10 cellular contexts compared by ENCODE assay signal in genomic region chr3:129577925-129578742, GRCh38. TPM values are rescaled to one million over a fixed set of nuclear protein-coding genes. Genes with fewer than 3 reads are reported as not detected.
A peak's percentile ranks its signal among the peaks of the same experiment; 100 is the strongest.
DNase-seq lines count a peak whose midpoint lies in the region; ATAC-seq and TF ChIP-seq lines count a peak whose summit lies in the region.
"Had no signal": no experiment of that assay in that cellular context is flagged by ENCODE, and none has a peak within 500 bp of the region (broad histone marks: within the 10 kb centered on the region; RNA-seq: fewer than 3 reads in every experiment).

No MANE protein-coding gene starts in this region.

- no peaks in the 10 kb centered on the region for H4K20me1 ChIP-seq in GM23338 (replicated peaks; ENCODE audit: insufficient read depth)

- no peaks in the 10 kb centered on the region; the same call in 2 of the 3 replicates for H3K9me3 Mint-ChIP-seq in GM23338

- H3K9me3 ChIP-seq in mucosa of descending colon, result no peaks in the 10 kb centered on the region

- H3K27ac ChIP-seq in GM23338 (ENCODE audit: low read depth), result no peak overlapping the region

- no peak overlapping the region for H3K4me2 ChIP-seq in GM23338

- intact Hi-C loops in mucosa of descending colon (cut with DNase I, micrococcal nuclease), result no loop called here

- no peak overlapping the region for H3K4me3 ChIP-seq in GM12864 (ENCODE audit: low read depth, low read length)
- H3K4me3 ChIP-seq in mucosa of descending colon, result no peak overlapping the region
- H3K4me3 ChIP-seq in GM23338, result no peak overlapping the region

- no peaks in the 10 kb centered on the region for H3K79me2 ChIP-seq in GM23338 (replicated peaks; ENCODE audit: insufficient read depth)

- H3K27me3 ChIP-seq in GM23338 (ENCODE audit: insufficient read depth), result no peaks in the 10 kb centered on the region

- no peak overlapping the region for H3K4me3 Mint-ChIP-seq in GM23338

- H3K36me3 Mint-ChIP-seq in GM23338 (ENCODE audit: low read depth), result no peaks in the 10 kb centered on the region; the same call in 2 of the 3 replicates

- H3K4me1 Mint-ChIP-seq in GM23338, result peaks cover 10% of the 10 kb centered on the region

- H3K27me3 Mint-ChIP-seq in GM23338 (ENCODE audit: insufficient read depth, low read depth, poor library complexity), result peaks cover 5% of the 10 kb centered on the region

- peak; percentile 54 for ATAC-seq in HG02623 (IDR thresholded peaks at IDR 0.05; ENCODE audit: unreplicated experiment)
- ATAC-seq in mucosa of descending colon, result peak; percentile 59
- ATAC-seq in GM23338, result no peak

- H3F3A ChIP-seq in GM23338 (replicated peaks; ENCODE audit: low read depth), result no peaks in the 10 kb centered on the region

- DNase-seq in GM12864 (ENCODE audit: low read depth) (peak; percentile 19), SKM-1 (lab: John Stamatoyannopoulos, UW; ENCODE audit: unreplicated experiment) (peak; percentile 22), mucosa of descending colon (peak in 1 of 3 donors; percentile 81), amniotic stem cell (lab: John Stamatoyannopoulos, UW) (no peak), GM23338 (ENCODE audit: low spot score) (no peak), NCI-H1436 (lab: John Stamatoyannopoulos, UW) (no peak)
- DNase-seq in stimulated activated CD8-positive, alpha-beta memory T cell treated with anti-CD3 and anti-CD28 coated beads, Interleukin-4, amount 100 ng/mL, for 48 hours, result no peak

- no peaks in the 10 kb centered on the region for H3K9me2 ChIP-seq in GM23338 (ENCODE audit: insufficient read depth)

- H3K4me1 ChIP-seq in mucosa of descending colon (ENCODE audit: low read depth) (peaks cover 10% of the 10 kb centered on the region), GM23338 (ENCODE audit: insufficient read depth) (no peaks in the 10 kb centered on the region)

- TF ChIP-seq CTCF in GM12864 (IDR thresholded peaks at IDR 0.05; ENCODE audit: low read depth, low read length, missing control alignments) (no peak), mucosa of descending colon (IDR thresholded peaks at IDR 0.05) (no peak), GM23338 (conservative IDR thresholded peaks at IDR 0.05; ENCODE audit: low read depth in 2 of 2) (no peak)

- no peak overlapping the region for H3K27ac Mint-ChIP-seq in GM23338

- no peak overlapping the region for H2AFZ ChIP-seq in GM23338

- H3K36me3 ChIP-seq in mucosa of descending colon (ENCODE audit: low read depth) (no peaks in the 10 kb centered on the region), GM23338 (ENCODE audit: insufficient read depth) (no peaks in the 10 kb centered on the region)

TF ChIP-seq in GM23338, 12 proteins besides CTCF, POLR2A, EP300 and RAD21:
- no peak for TF ChIP-seq ZNF114 (CRISPR knock-in tag; IDR thresholded peaks at IDR 0.05)
- TF ChIP-seq ZNF331 (CRISPR knock-in tag; IDR thresholded peaks at IDR 0.05; ENCODE audit: low read depth), result no peak
- no peak for TF ChIP-seq EZH2phosphoT487 (IDR thresholded peaks at IDR 0.05; ENCODE audit: unreplicated experiment)
- no peak for TF ChIP-seq JUNB (IDR thresholded peaks at IDR 0.05; ENCODE audit: unreplicated experiment)
- TF ChIP-seq, protein P1, sequence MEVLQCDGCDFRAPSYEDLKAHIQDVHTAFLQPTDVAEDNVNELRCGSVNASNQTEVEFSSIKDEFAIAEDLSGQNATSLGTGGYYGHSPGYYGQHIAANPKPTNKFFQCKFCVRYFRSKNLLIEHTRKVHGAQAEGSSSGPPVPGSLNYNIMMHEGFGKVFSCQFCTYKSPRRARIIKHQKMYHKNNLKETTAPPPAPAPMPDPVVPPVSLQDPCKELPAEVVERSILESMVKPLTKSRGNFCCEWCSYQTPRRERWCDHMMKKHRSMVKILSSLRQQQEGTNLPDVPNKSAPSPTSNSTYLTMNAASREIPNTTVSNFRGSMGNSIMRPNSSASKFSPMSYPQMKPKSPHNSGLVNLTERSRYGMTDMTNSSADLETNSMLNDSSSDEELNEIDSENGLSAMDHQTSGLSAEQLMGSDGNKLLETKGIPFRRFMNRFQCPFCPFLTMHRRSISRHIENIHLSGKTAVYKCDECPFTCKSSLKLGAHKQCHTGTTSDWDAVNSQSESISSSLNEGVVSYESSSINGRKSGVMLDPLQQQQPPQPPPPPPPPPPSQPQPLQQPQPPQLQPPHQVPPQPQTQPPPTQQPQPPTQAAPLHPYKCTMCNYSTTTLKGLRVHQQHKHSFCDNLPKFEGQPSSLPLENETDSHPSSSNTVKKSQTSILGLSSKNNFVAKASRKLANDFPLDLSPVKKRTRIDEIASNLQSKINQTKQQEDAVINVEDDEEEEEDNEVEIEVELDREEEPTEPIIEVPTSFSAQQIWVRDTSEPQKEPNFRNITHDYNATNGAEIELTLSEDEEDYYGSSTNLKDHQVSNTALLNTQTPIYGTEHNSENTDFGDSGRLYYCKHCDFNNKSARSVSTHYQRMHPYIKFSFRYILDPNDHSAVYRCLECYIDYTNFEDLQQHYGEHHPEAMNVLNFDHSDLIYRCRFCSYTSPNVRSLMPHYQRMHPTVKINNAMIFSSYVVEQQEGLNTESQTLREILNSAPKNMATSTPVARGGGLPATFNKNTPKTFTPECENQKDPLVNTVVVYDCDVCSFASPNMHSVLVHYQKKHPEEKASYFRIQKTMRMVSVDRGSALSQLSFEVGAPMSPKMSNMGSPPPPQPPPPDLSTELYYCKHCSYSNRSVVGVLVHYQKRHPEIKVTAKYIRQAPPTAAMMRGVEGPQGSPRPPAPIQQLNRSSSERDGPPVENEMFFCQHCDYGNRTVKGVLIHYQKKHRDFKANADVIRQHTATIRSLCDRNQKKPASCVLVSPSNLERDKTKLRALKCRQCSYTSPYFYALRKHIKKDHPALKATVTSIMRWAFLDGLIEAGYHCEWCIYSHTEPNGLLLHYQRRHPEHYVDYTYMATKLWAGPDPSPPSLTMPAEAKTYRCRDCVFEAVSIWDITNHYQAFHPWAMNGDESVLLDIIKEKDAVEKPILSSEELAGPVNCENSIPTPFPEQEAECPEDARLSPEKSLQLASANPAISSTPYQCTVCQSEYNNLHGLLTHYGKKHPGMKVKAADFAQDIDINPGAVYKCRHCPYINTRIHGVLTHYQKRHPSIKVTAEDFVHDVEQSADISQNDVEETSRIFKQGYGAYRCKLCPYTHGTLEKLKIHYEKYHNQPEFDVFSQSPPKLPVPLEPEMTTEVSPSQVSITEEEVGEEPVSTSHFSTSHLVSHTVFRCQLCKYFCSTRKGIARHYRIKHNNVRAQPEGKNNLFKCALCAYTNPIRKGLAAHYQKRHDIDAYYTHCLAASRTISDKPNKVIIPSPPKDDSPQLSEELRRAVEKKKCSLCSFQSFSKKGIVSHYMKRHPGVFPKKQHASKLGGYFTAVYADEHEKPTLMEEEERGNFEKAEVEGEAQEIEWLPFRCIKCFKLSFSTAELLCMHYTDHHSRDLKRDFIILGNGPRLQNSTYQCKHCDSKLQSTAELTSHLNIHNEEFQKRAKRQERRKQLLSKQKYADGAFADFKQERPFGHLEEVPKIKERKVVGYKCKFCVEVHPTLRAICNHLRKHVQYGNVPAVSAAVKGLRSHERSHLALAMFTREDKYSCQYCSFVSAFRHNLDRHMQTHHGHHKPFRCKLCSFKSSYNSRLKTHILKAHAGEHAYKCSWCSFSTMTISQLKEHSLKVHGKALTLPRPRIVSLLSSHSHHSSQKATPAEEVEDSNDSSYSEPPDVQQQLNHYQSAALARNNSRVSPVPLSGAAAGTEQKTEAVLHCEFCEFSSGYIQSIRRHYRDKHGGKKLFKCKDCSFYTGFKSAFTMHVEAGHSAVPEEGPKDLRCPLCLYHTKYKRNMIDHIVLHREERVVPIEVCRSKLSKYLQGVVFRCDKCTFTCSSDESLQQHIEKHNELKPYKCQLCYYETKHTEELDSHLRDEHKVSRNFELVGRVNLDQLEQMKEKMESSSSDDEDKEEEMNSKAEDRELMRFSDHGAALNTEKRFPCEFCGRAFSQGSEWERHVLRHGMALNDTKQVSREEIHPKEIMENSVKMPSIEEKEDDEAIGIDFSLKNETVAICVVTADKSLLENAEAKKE (CRISPR knock-in tag; IDR thresholded peaks at IDR 0.05), result no peak

RNA-seq across cellular contexts. Expression of gene PLXND1, which starts 28.3 kb away (rescaled TPM):
- 10 to 100 TPM; 26.8 to 57.1 (median 48.1) TPM for total RNA-seq in mucosa of descending colon
- 30.7 and 60.4 TPM in 2 replicates for total RNA-seq in GM23338 (2014; rRNA removed; shearing (Covaris generic))
- polyA plus RNA-seq in GM23338 (2016; fragmentation: Nextera tagmentation; extraction: Ambion mirVana), result 13.3 and 14.7 TPM in 2 replicates

RNA-seq across cellular contexts. Expression of gene H1-8, which starts 35.2 kb away (rescaled TPM):
- not detected for total RNA-seq in mucosa of descending colon
- total RNA-seq in GM23338 (2014; rRNA removed; shearing (Covaris generic)), result not detected in 2 replicates
- not detected in 2 replicates for polyA plus RNA-seq in GM23338 (2016; fragmentation: Nextera tagmentation; extraction: Ambion mirVana)
- total RNA-seq: urinary bladder had no signal
- polyA plus RNA-seq: keratinocyte, urinary bladder had no signal

RNA-seq across cellular contexts. Expression of gene RHO, which starts 49.7 kb away (rescaled TPM):
- total RNA-seq in mucosa of descending colon, result not detected
- total RNA-seq in GM23338 (2014; rRNA removed; shearing (Covaris generic)), result not detected in 2 replicates
- polyA plus RNA-seq in GM23338 (2016; fragmentation: Nextera tagmentation; extraction: Ambion mirVana), result not detected in 2 replicates
- total RNA-seq: urinary bladder had no signal
- polyA plus RNA-seq: keratinocyte, urinary bladder had no signal

Comparison
In these comparisons a context has a peak if more than half of its experiments do, and no peak if none do; other contexts are left out.
1. DNase-seq: peak in GM12864 (single experiment) and SKM-1 (single experiment); none in stimulated activated CD8-positive, alpha-beta memory T cell treated with anti-CD3 and anti-CD28 coated beads, Interleukin-4, amount 100 ng/mL, for 48 hours (single experiment), amniotic stem cell (single experiment), GM23338 (single experiment) and NCI-H1436 (single experiment).